8 cellular contexts compared by ENCODE assay signal in the genomic region with DNA sequence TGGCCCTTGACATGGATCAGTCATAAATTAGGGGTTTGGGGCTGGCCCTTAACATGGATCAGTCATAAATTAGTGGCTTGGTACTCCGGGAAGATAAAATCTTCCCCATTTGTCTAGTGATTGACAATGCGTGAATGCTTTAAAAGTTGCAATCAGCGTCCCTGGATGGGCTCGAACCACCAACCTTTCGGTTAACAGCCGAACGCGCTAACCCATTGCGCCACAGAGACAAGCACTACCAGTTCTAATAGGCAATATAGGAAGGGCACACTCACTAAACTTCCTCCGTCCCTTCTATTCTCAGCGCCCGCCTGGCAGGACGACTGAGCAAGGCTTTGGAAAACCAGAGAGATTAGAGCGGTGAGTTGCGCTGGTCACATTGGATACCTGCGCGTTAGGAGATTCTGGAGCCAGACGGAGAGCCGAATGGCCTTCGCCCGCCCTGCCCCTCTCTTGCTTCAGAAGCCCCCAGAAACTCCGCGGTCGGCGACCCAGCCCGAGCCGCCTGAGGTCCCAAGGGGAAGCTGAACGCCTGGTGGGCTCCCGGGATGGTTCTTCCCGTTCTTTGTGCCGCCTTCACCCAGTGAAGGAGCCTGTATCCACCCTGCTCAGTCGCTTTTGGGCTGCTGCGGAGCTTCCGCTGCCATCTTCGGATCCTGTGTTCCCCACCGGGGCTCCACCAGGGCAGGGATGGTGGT.
DNase-seq lines count a peak whose midpoint lies in the region; ATAC-seq and TF ChIP-seq lines count a peak whose summit lies in the region.

No MANE protein-coding gene starts in this region.

- DNase-seq in DMS 273 (lab: John Stamatoyannopoulos, UW; ENCODE audit: unreplicated experiment) = peak; percentile 25
- peak; percentile 67 for DNase-seq in MG63
- peak; percentile 25 to 45 (median 29) for DNase-seq in mucosa of descending colon
- DNase-seq in immature natural killer cell = no peak
- DNase-seq in chondrocyte (ENCODE audit: low spot score) = no peak

- H3K9me3 Mint-ChIP-seq in dendritic cell treated with granulocyte-macrophage colony-stimulating factor and Interleukin-4, amounts not matched to agents 40 ng/mL and 50 ng/mL, for 4 days = peaks cover 4% of the 10 kb centered on the region
- H3K9me3 Mint-ChIP-seq in immature natural killer cell = peaks cover 0 to 9% (median under 1%) of the 10 kb centered on the region in 6 donors
- H3K9me3 Mint-ChIP-seq in chondrocyte (ENCODE audit: low read depth) = peaks cover 22% of the 10 kb centered on the region

- no peaks in the 10 kb centered on the region for H3K36me3 Mint-ChIP-seq in dendritic cell treated with granulocyte-macrophage colony-stimulating factor and Interleukin-4, amounts not matched to agents 40 ng/mL and 50 ng/mL, for 4 days (ENCODE audit: low read depth)
- H3K36me3 Mint-ChIP-seq in immature natural killer cell = peaks cover 0 to 3% (median 0%) of the 10 kb centered on the region in 3 donors
- H3K36me3 Mint-ChIP-seq in chondrocyte (ENCODE audit: low read depth) = no peaks in the 10 kb centered on the region

- H3K27me3 Mint-ChIP-seq in dendritic cell treated with granulocyte-macrophage colony-stimulating factor and Interleukin-4, amounts not matched to agents 40 ng/mL and 50 ng/mL, for 4 days = peaks cover 65% of the 10 kb centered on the region
- H3K27me3 Mint-ChIP-seq in immature natural killer cell (ENCODE audit: low read depth in 3 of 3) (peaks cover 0 to 27% (median 2%) of the 10 kb centered on the region in 3 donors), chondrocyte (ENCODE audit: low read depth) (no peaks in the 10 kb centered on the region)

- no peaks in the 10 kb centered on the region for H3K4me1 Mint-ChIP-seq in dendritic cell treated with granulocyte-macrophage colony-stimulating factor and Interleukin-4, amounts not matched to agents 40 ng/mL and 50 ng/mL, for 4 days (ENCODE audit: low read depth)
- H3K4me1 Mint-ChIP-seq in immature natural killer cell (no peaks in the 10 kb centered on the region), chondrocyte (ENCODE audit: low read depth) (no peaks in the 10 kb centered on the region)

- H3K4me3 Mint-ChIP-seq in dendritic cell treated with granulocyte-macrophage colony-stimulating factor and Interleukin-4, amounts not matched to agents 40 ng/mL and 50 ng/mL, for 4 days = peak overlapping the region; percentile 13
- H3K4me3 Mint-ChIP-seq in immature natural killer cell = no peak overlapping the region
- no peak overlapping the region for H3K4me3 Mint-ChIP-seq in chondrocyte (ENCODE audit: unreplicated experiment)

- no peaks in the 10 kb centered on the region for H3K27me3 ChIP-seq in MG63

- intact Hi-C loops in dendritic cell treated with granulocyte-macrophage colony-stimulating factor and Interleukin-4, amounts not matched to agents 40 ng/mL and 50 ng/mL, for 4 days (cut with micrococcal nuclease) = no loop called here
- intact Hi-C loops in mucosa of descending colon (cut with DNase I, micrococcal nuclease) = no loop called here

- H3K4me3 ChIP-seq in MG63 = peak overlapping the region; percentile 66
- no peak overlapping the region for H3K4me3 ChIP-seq in mucosa of descending colon

- no peaks in the 10 kb centered on the region for H3K36me3 ChIP-seq in MG63
- H3K36me3 ChIP-seq in mucosa of descending colon (ENCODE audit: low read depth) = no peaks in the 10 kb centered on the region

- TF ChIP-seq CTCF in mucosa of descending colon (IDR thresholded peaks at IDR 0.05) (no peak), chondrocyte (IDR thresholded peaks at IDR 0.05) (no peak)

- H3K4me1 ChIP-seq in mucosa of descending colon (ENCODE audit: low read depth) = no peaks in the 10 kb centered on the region

- H3K9me3 ChIP-seq in MG63 = no peaks in the 10 kb centered on the region
- no peaks in the 10 kb centered on the region for H3K9me3 ChIP-seq in mucosa of descending colon

- H3K27ac Mint-ChIP-seq in dendritic cell treated with granulocyte-macrophage colony-stimulating factor and Interleukin-4, amounts not matched to agents 40 ng/mL and 50 ng/mL, for 4 days = no peak overlapping the region
- H3K27ac Mint-ChIP-seq in immature natural killer cell = no peak overlapping the region
- H3K27ac Mint-ChIP-seq in chondrocyte (ENCODE audit: unreplicated experiment) = no peak overlapping the region

- ATAC-seq in mucosa of descending colon (peak; percentile 81), GM21381 (IDR thresholded peaks at IDR 0.05; ENCODE audit: unreplicated experiment) (no peak), HG02870 (IDR thresholded peaks at IDR 0.05; ENCODE audit: unreplicated experiment) (no peak)

Comparison
In these comparisons a context has a peak if more than half of its experiments do, and no peak if none do; other contexts are left out.
1. DNase-seq: peak in DMS 273 (single experiment), MG63 (single experiment) and mucosa of descending colon (3 of 3); none in immature natural killer cell (0 of 3) and chondrocyte (single experiment).